Comparison of ENCODE assay signal across 26 cellular contexts in the genomic region with DNA sequence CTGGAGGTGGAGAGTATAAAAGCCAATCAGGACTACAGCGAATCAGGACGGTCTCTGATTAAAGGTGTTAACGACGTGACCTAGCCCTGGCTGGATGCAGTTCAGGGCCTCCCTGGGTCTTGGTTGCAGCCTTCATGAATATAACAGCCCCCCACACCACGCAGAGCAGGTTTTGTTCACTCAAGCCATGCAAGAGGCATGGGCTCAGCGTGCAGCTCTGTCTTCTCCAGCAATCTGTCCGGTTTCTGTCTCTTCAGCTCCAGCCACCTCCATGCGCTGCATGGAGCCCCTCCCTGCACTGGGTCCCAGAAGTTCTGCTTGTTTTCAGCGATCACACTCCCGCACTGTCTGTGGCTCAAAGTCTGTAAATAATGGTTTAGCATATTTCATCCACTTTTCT. TPM values are rescaled to one million over a fixed set of nuclear protein-coding genes. Genes with fewer than 3 reads are reported as not detected.
"Had no signal": no experiment of that assay in that cellular context is flagged by ENCODE, and none has a peak within 500 bp of the region (broad histone marks: within the 10 kb centered on the region; RNA-seq: fewer than 3 reads in every experiment).

No MANE protein-coding gene starts in this region.

- H3K9me3 Mint-ChIP-seq: dendritic cell treated with granulocyte-macrophage colony-stimulating factor and Interleukin-4, amounts not matched to agents 40 ng/mL and 50 ng/mL, for 4 days; effector memory CD8-positive, alpha-beta T cell; endodermal cell had no signal

- H3K9me3 ChIP-seq: colonic mucosa, esophagus muscularis mucosa, esophagus squamous epithelium, gastrocnemius medialis, gastroesophageal sphincter, heart left ventricle, heart right ventricle had no signal

- H3K4me3 Mint-ChIP-seq: dendritic cell treated with granulocyte-macrophage colony-stimulating factor and Interleukin-4, amounts not matched to agents 40 ng/mL and 50 ng/mL, for 4 days; effector memory CD8-positive, alpha-beta T cell; endodermal cell had no signal

- ATAC-seq: effector memory CD8-positive, alpha-beta T cell; esophagus mucosa; foreskin keratinocyte; gastrocnemius medialis; gastroesophageal sphincter; heart left ventricle; heart right ventricle had no signal

- H3K4me3 ChIP-seq: colonic mucosa, coronary artery, dorsolateral prefrontal cortex, esophagus muscularis mucosa, esophagus squamous epithelium, gastrocnemius medialis, gastroesophageal sphincter, heart left ventricle, heart right ventricle had no signal

- H3K27ac ChIP-seq: colonic mucosa, coronary artery, dorsolateral prefrontal cortex, epithelial cell of prostate, esophagus muscularis mucosa, esophagus squamous epithelium, foreskin keratinocyte, gastrocnemius medialis, gastroesophageal sphincter, heart left ventricle, heart right ventricle had no signal

- DNase-seq: colonic mucosa; cortex of kidney; dermis blood vessel endothelial cell; dorsolateral prefrontal cortex; effector CD4-positive, alpha-beta T cell; effector CD8-positive, alpha-beta T cell; effector memory CD4-positive, alpha-beta T cell; effector memory CD8-positive, alpha-beta T cell; endodermal cell; erythroblast; esophagus squamous epithelium; foreskin fibroblast; foreskin keratinocyte; foreskin melanocyte; gastrocnemius medialis; glutamatergic neuron; head of caudate nucleus; heart left ventricle; heart right ventricle had no signal

- H3K4me1 ChIP-seq: foreskin keratinocyte had no signal

- H3K36me3 ChIP-seq: colonic mucosa, esophagus muscularis mucosa, esophagus squamous epithelium, gastrocnemius medialis, gastroesophageal sphincter, heart left ventricle, heart right ventricle had no signal

- H3K27me3 ChIP-seq: colonic mucosa had no signal

- H3K27ac Mint-ChIP-seq: dendritic cell treated with granulocyte-macrophage colony-stimulating factor and Interleukin-4, amounts not matched to agents 40 ng/mL and 50 ng/mL, for 4 days; effector memory CD8-positive, alpha-beta T cell; endodermal cell had no signal

RNA-seq across cellular contexts. Expression of a gene that starts 57.1 kb away (rescaled TPM):
- total RNA-seq: fibroblast of villous mesenchyme had no signal
